Comparison of ENCODE assay signal across 9 cellular contexts in the genomic region with DNA sequence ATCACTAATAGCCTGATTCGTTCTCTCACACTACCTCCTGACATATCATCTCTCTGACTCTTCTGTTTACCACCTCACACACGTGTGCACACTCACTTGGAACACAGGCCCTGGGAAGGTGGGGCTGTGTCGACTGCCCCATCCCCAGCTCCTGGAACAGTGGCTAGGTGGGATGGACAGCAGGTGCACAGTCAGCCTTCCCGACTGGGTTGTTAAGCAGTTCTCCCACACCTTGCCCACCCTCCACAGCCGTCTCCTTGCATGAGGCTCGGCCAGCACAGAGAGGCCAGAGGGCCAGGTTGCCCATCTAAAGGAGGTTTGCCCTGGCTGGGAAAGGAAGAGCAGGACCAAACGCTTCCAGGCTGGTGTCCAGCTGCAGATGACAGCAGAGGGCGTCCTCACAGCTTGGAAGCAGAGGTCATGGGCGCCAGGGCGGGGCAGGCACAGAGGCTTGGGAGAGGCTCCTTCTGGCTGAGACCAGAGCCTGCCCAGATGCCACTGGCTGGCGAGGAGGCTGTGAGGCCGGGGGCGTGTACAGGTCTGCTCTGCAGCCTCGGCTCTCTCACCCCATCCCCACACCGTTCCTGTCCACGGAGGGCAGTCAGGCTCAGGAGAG.
DNase-seq lines count a peak whose midpoint lies in the region; ATAC-seq and TF ChIP-seq lines count a peak whose summit lies in the region.
"Had no signal": no experiment of that assay in that cellular context is flagged by ENCODE, and none has a peak within 500 bp of the region (broad histone marks: within the 10 kb centered on the region; RNA-seq: fewer than 3 reads in every experiment).

No MANE protein-coding gene starts in this region.

- H3K27ac Mint-ChIP-seq in T-helper 2 cell treated with Interferon-gamma antibody and Interleukin-4, amounts not matched to agents 5 μg/mL and 100 μg/mL, for 36 hours: no peak overlapping the region

- no peaks in the 10 kb centered on the region for H3K36me3 ChIP-seq in heart right ventricle
- no peaks in the 10 kb centered on the region for H3K36me3 ChIP-seq in gastrocnemius medialis

- TF ChIP-seq CTCF in heart right ventricle (IDR thresholded peaks at IDR 0.05) (peak in 7 of 9 donors; percentile 12 to 58 (median 38)), gastrocnemius medialis (IDR thresholded peaks at IDR 0.05 in 4 of 5, conservative IDR thresholded peaks at IDR 0.05 in 1 of 5) (peak in 4 of 5 experiments; percentile 32 to 41 (median 36)), coronary artery (IDR thresholded peaks at IDR 0.05) (no peak)

- no peaks in the 10 kb centered on the region for H3K27me3 Mint-ChIP-seq in T-helper 2 cell treated with Interferon-gamma antibody and Interleukin-4, amounts not matched to agents 5 μg/mL and 100 μg/mL, for 36 hours (ENCODE audit: low read depth)

- peak; percentile 7 for DNase-seq in T-helper 2 cell treated with Interferon-gamma antibody and Interleukin-4, amounts not matched to agents 5 μg/mL and 100 μg/mL, for 36 hours (ENCODE audit: low spot score)
- no peak for DNase-seq in T-helper 2 cell
- DNase-seq in UCSD-AML1 (lab: John Stamatoyannopoulos, UW; ENCODE audit: unreplicated experiment): peak; percentile 73
- peak; percentile 57 to 63 for DNase-seq in heart right ventricle
- DNase-seq in gastrocnemius medialis: peak; percentile 64 to 80
- DNase-seq in activated T-cell treated with anti-CD3 and anti-CD28 coated beads, Interleukin-2, amount 50 U/mL, for 48 hours: no peak
- DNase-seq in coronary artery (ENCODE audit: low spot score): no peak
- DNase-seq: DND-41 had no signal

- no peak overlapping the region for H3K27ac ChIP-seq in heart right ventricle
- no peak overlapping the region for H3K27ac ChIP-seq in gastrocnemius medialis
- H3K27ac ChIP-seq in coronary artery: no peak overlapping the region

- H3K9me3 ChIP-seq in heart right ventricle: no peaks in the 10 kb centered on the region
- no peaks in the 10 kb centered on the region for H3K9me3 ChIP-seq in gastrocnemius medialis

- intact Hi-C loops in heart right ventricle (cut with DNase I): no loop called here
- intact Hi-C loops in gastrocnemius medialis (cut with DNase I; ENCODE audit: low total_unique reads): no loop called here

- no peaks in the 10 kb centered on the region for H3K36me3 Mint-ChIP-seq in T-helper 2 cell treated with Interferon-gamma antibody and Interleukin-4, amounts not matched to agents 5 μg/mL and 100 μg/mL, for 36 hours (ENCODE audit: low read depth)

- H3K4me3 ChIP-seq in heart right ventricle: no peak overlapping the region
- no peak overlapping the region for H3K4me3 ChIP-seq in gastrocnemius medialis
- no peak overlapping the region for H3K4me3 ChIP-seq in coronary artery

- no peak overlapping the region for H3K4me3 Mint-ChIP-seq in T-helper 2 cell treated with Interferon-gamma antibody and Interleukin-4, amounts not matched to agents 5 μg/mL and 100 μg/mL, for 36 hours

- TF ChIP-seq POLR2A in gastrocnemius medialis (IDR thresholded peaks at IDR 0.05): no peak

- H3K27me3 ChIP-seq in heart right ventricle: no peaks in the 10 kb centered on the region
- H3K27me3 ChIP-seq in gastrocnemius medialis: no peaks in the 10 kb centered on the region

- in situ Hi-C loops in gastrocnemius medialis (cut with MboI; ENCODE audit: low sequenced_read_pairs in 4 of 4): no loop called here

- peak; percentile 43 to 72 (median 60) for ATAC-seq in heart right ventricle
- ATAC-seq in gastrocnemius medialis: peak; percentile 61 to 73
- no peak for ATAC-seq in HG02642 (IDR thresholded peaks at IDR 0.05; ENCODE audit: poor library complexity, unreplicated experiment)

- no peaks in the 10 kb centered on the region for H3K9me3 Mint-ChIP-seq in T-helper 2 cell treated with Interferon-gamma antibody and Interleukin-4, amounts not matched to agents 5 μg/mL and 100 μg/mL, for 36 hours

- WGBS in heart right ventricle, 2 donors: 63 to 70% methylated on average over 16 of the region's 16 CpGs

- H3K4me1 ChIP-seq in heart right ventricle (peaks cover 0 to 15% (median 0%) of the 10 kb centered on the region in 9 donors), gastrocnemius medialis (peaks cover 0 to 14% of the 10 kb centered on the region in 2 donors)

- H3K4me1 Mint-ChIP-seq in T-helper 2 cell treated with Interferon-gamma antibody and Interleukin-4, amounts not matched to agents 5 μg/mL and 100 μg/mL, for 36 hours (ENCODE audit: low read depth): no peaks in the 10 kb centered on the region

Comparison
In these comparisons a context has a peak if more than half of its experiments do, and no peak if none do; other contexts are left out.
1. DNase-seq: peak in T-helper 2 cell treated with Interferon-gamma antibody and Interleukin-4, amounts not matched to agents 5 μg/mL and 100 μg/mL, for 36 hours (single experiment), UCSD-AML1 (single experiment), heart right ventricle (2 of 2) and gastrocnemius medialis (2 of 2); none in T-helper 2 cell (0 of 5), activated T-cell treated with anti-CD3 and anti-CD28 coated beads, Interleukin-2, amount 50 U/mL, for 48 hours (0 of 2) and coronary artery (single experiment).